Comparison of ENCODE assay signal across 1 cellular context in genomic region chr1:92575123-92575522, GRCh38.
TF ChIP-seq lines count a peak whose summit lies in the region.

No MANE protein-coding gene starts in this region.

TF ChIP-seq in K562, 482 proteins besides CTCF, POLR2A, EP300 and RAD21 (continued from another document):
- peak; percentile 20; the same call in 1 of the 2 replicates for TF ChIP-seq ATF3 (IDR thresholded peaks at IDR 0.05)
- TF ChIP-seq ATF3 (CRISPR knock-in tag; conservative IDR thresholded peaks at IDR 0.05) = no peak
